Comparison of ENCODE assay signal across 19 cellular contexts in the genomic region with DNA sequence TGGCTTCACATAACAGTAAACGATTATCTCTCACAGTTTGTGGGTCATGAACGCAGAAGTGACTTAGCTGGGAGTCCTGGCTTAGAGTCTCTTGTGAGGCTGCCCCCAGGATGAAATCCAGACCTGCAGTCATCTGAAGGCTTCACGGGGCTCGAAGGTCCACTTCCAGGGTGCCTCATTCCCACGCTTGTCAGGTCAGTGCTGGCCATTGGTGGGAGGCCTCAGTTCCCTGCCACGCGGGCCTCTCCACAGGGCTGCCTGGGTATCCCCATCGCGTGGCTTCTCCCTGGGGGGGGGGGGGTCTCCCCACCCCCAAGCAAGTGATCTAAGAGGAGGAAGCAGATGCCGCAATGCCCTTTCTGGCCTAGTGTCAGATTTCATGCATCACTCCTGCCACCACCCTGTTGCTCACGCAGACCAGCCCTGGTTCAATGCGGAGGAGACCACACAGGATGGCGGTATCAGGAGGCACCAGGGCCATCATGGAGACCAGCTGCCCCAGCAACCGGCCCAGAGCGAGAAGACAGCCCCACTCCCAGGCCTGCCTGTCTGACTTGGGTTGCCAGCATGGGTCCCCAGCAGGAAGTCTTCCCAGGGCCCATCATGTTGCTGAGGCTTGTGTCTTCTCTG.
"Had no signal": no experiment of that assay in that cellular context is flagged by ENCODE, and none has a peak within 500 bp of the region (broad histone marks: within the 10 kb centered on the region; RNA-seq: fewer than 3 reads in every experiment).

No MANE protein-coding gene starts in this region.

- H3K27me3 ChIP-seq: gastrocnemius medialis, ovary had no signal

- H3K9me3 Mint-ChIP-seq: activated T-helper 2 cell treated with anti-CD3 and anti-CD28 coated beads, Interferon-gamma antibody, Interleukin-2, Interleukin-4, amounts not matched to agents 10 μg/mL and 5 μg/mL and 100 μg/mL, durations not matched to agents 14 hours and 24 hours and 36 hours; neural crest cell had no signal

- DNase-seq: activated CD4-positive, alpha-beta T cell treated with anti-CD3 and anti-CD28 coated beads for 4 hours; activated CD8-positive, alpha-beta T cell treated with anti-CD3 and anti-CD28 coated beads, Interleukin-2, amount 10 ng/mL, durations not matched to agents 7 days and 5 days; activated naive CD4-positive, alpha-beta T cell treated with anti-CD3 and anti-CD28 coated beads, Interleukin-2, amount 50 U/mL, for 16 hours; activated T-cell treated with anti-CD3 and anti-CD28 coated beads for 4 hours; erythroblast; gastrocnemius medialis; heart right ventricle; left colon; midbrain; retina; small intestine; stimulated activated CD4-positive, alpha-beta T cell treated with anti-CD3 and anti-CD28 coated beads, Interleukin-4, amount 100 ng/mL, for 4 hours; SW 1271 had no signal

- H3K36me3 ChIP-seq: gastrocnemius medialis, heart right ventricle, ovary, thoracic aorta had no signal

- H3K4me1 ChIP-seq: gastrocnemius medialis, heart right ventricle had no signal

- H3K9me3 ChIP-seq: gastrocnemius medialis, heart right ventricle, ovary, thoracic aorta had no signal

- H3K27ac ChIP-seq: gastrocnemius medialis, heart right ventricle, ovary, thoracic aorta had no signal

- ATAC-seq: activated CD8-positive, alpha-beta T cell treated with anti-CD3 and anti-CD28 coated beads, Interleukin-2, amount 10 ng/mL, durations not matched to agents 7 days and 5 days; gastrocnemius medialis; heart right ventricle; left colon; WTC11 had no signal

- H3K4me3 ChIP-seq: gastrocnemius medialis, heart right ventricle, lung, ovary, thoracic aorta had no signal

- H3K4me3 Mint-ChIP-seq: activated CD8-positive, alpha-beta T cell treated with anti-CD3 and anti-CD28 coated beads, Interleukin-2, amount 10 ng/mL, durations not matched to agents 7 days and 5 days; neural crest cell; WTC11 had no signal

- H3K36me3 Mint-ChIP-seq: WTC11 had no signal

- H3K27ac Mint-ChIP-seq: activated CD8-positive, alpha-beta T cell treated with anti-CD3 and anti-CD28 coated beads, Interleukin-2, amount 10 ng/mL, durations not matched to agents 7 days and 5 days; activated T-helper 2 cell treated with anti-CD3 and anti-CD28 coated beads, Interferon-gamma antibody, Interleukin-2, Interleukin-4, amounts not matched to agents 10 μg/mL and 5 μg/mL and 100 μg/mL, durations not matched to agents 14 hours and 24 hours and 36 hours; WTC11 had no signal
